ENCODE assay signal across 8 cellular contexts in genomic region chr3:152331018-152331541, GRCh38.
DNase-seq lines count a peak whose midpoint lies in the region; ATAC-seq and TF ChIP-seq lines count a peak whose summit lies in the region.

No MANE protein-coding gene starts in this region.

- H3K4me2 ChIP-seq in PC-9, result peak overlapping the region; percentile 34

- CTCF ChIA-PET in PC-9 (lab: Charles Lee), result no interaction called here
- CTCF ChIA-PET in naive thymus-derived CD4-positive, alpha-beta T cell (lab: Charles Lee), result no interaction called here

- no peaks in the 10 kb centered on the region for H3K9me3 ChIP-seq in CD4-positive, CD25-positive, alpha-beta regulatory T cell (ENCODE audit: control insufficient read depth in 2 of 2, low read length in 2 of 2)
- peaks cover 5% of the 10 kb centered on the region for H3K9me3 ChIP-seq in PC-9 (ENCODE audit: insufficient read depth, low read depth)
- no peaks in the 10 kb centered on the region for H3K9me3 ChIP-seq in naive thymus-derived CD4-positive, alpha-beta T cell (ENCODE audit: control insufficient read depth in 2 of 3, low read length in 3 of 3)

- peaks cover 83% of the 10 kb centered on the region for H3K79me2 ChIP-seq in PC-9 (ENCODE audit: low read depth)

- H3K9me3 Mint-ChIP-seq in CD4-positive, CD25-positive, alpha-beta regulatory T cell, result peaks cover 0 to 3% (median 0%) of the 10 kb centered on the region in 7 donors
- peaks cover 0 to 2% (median 0%) of the 10 kb centered on the region in 11 donors for H3K9me3 Mint-ChIP-seq in naive thymus-derived CD4-positive, alpha-beta T cell

- H3K27ac ChIP-seq in CD4-positive, CD25-positive, alpha-beta regulatory T cell (ENCODE audit: insufficient read depth, low read length, poor library complexity, severe bottlenecking), result no peak overlapping the region
- peak overlapping the region; percentile 77 for H3K27ac ChIP-seq in PC-9
- peak overlapping the region in 54 of 59 donors; percentile 4 to 86 (median 60) for H3K27ac ChIP-seq in dorsolateral prefrontal cortex
- H3K27ac ChIP-seq in naive thymus-derived CD4-positive, alpha-beta T cell (ENCODE audit: low read depth, low read length), result peak overlapping the region; percentile 30

- peaks cover 62 to 91% (median 76%) of the 10 kb centered on the region in 4 donors for H3K4me1 Mint-ChIP-seq in CD4-positive, CD25-positive, alpha-beta regulatory T cell
- H3K4me1 Mint-ChIP-seq in naive thymus-derived CD4-positive, alpha-beta T cell, result peaks cover 60 to 96% (median 93%) of the 10 kb centered on the region in 7 donors

- H3F3A ChIP-seq in PC-9 (ENCODE audit: insufficient read depth, low read depth), result peaks cover 50% of the 10 kb centered on the region

- no peaks in the 10 kb centered on the region for H3K9me2 ChIP-seq in PC-9 (ENCODE audit: insufficient read depth)

- POLR2A ChIA-PET in PC-9 (lab: Charles Lee; ENCODE audit: unreplicated experiment), result interaction anchor here (0.7 kb wide), 4 partner anchors 13 to 29 kb away, joined by 3 to 11 read pairs (median 4); no protein-coding TSS in a partner anchor
- POLR2A ChIA-PET in naive thymus-derived CD4-positive, alpha-beta T cell (lab: Charles Lee), result interaction anchor here (1.7 to 2.5 kb wide), 2 partner anchors 11 to 51 kb away, joined by 4 to 9 read pairs; no protein-coding TSS in a partner anchor

- H3K36me3 Mint-ChIP-seq in CD4-positive, CD25-positive, alpha-beta regulatory T cell, result peaks cover 28% of the 10 kb centered on the region
- H3K36me3 Mint-ChIP-seq in naive thymus-derived CD4-positive, alpha-beta T cell, result peaks cover 5 to 57% (median 30%) of the 10 kb centered on the region in 5 donors

- no peak overlapping the region for H2AFZ ChIP-seq in PC-9

- no peaks in the 10 kb centered on the region for H3K27me3 Mint-ChIP-seq in CD4-positive, CD25-positive, alpha-beta regulatory T cell
- H3K27me3 Mint-ChIP-seq in naive thymus-derived CD4-positive, alpha-beta T cell, result no peaks in the 10 kb centered on the region

- peak overlapping the region; percentile 42 to 74 (median 61) for H3K4me3 Mint-ChIP-seq in CD4-positive, CD25-positive, alpha-beta regulatory T cell
- H3K4me3 Mint-ChIP-seq in naive thymus-derived CD4-positive, alpha-beta T cell, result peak overlapping the region in 8 of 10 donors; percentile 33 to 79 (median 63)

- H3K27ac Mint-ChIP-seq in CD4-positive, CD25-positive, alpha-beta regulatory T cell, result peak overlapping the region; percentile 66 to 96 (median 68)
- H3K27ac Mint-ChIP-seq in naive thymus-derived CD4-positive, alpha-beta T cell, result peak overlapping the region in 8 of 9 donors; percentile 48 to 84 (median 72)

- intact Hi-C loops in PC-9 (cut with micrococcal nuclease; ENCODE audit: unreplicated experiment) (loop anchor here (1.0 to 10.0 kb wide), 5 partner anchors 24 to 308 kb away; no protein-coding TSS in a partner anchor), dorsolateral prefrontal cortex (cut with DNase I) (no loop called here)
- intact Hi-C loops in naive thymus-derived CD4-positive, alpha-beta T cell (cut with micrococcal nuclease), result no loop called here

- no peak for TF ChIP-seq CTCF in PC-9 (conservative IDR thresholded peaks at IDR 0.05)
- TF ChIP-seq CTCF in dorsolateral prefrontal cortex (IDR thresholded peaks at IDR 0.05 in 54 of 56, conservative IDR thresholded peaks at IDR 0.05 in 2 of 56; ENCODE audit: low read depth in 1 of 56, partially characterized antibody in 56 of 56), result no peak
- TF ChIP-seq CTCF in GM10266 (IDR thresholded peaks at IDR 0.05; ENCODE audit: control insufficient read depth, insufficient read depth, low read depth, missing control alignments), result no peak

- peaks cover 82% of the 10 kb centered on the region for H3K4me1 ChIP-seq in CD4-positive, CD25-positive, alpha-beta regulatory T cell (ENCODE audit: control insufficient read depth, insufficient read depth, low read length, poor library complexity, severe bottlenecking)
- peaks cover 52% of the 10 kb centered on the region for H3K4me1 ChIP-seq in PC-9 (replicated peaks; ENCODE audit: insufficient read depth)
- H3K4me1 ChIP-seq in naive thymus-derived CD4-positive, alpha-beta T cell (ENCODE audit: control insufficient read depth in 2 of 2, insufficient read depth in 2 of 2, low read length in 2 of 2), result peaks cover 50 to 67% of the 10 kb centered on the region in 2 donors

- H4K20me1 ChIP-seq in PC-9 (ENCODE audit: insufficient read depth), result no peaks in the 10 kb centered on the region

- BruUV-seq in PC-9 (replicated peaks; lab: Mats Ljungman, UMichigan), result no TSS peak

- no peak for ATAC-seq in CD4-positive, CD25-positive, alpha-beta regulatory T cell (ENCODE audit: low read depth in 2 of 2)
- ATAC-seq in naive thymus-derived CD4-positive, alpha-beta T cell, result peak; percentile 27
- ATAC-seq in HG03196 (IDR thresholded peaks at IDR 0.05; ENCODE audit: unreplicated experiment), result no peak

- no peak for DNase-seq in CD4-positive, CD25-positive, alpha-beta regulatory T cell
- peak; percentile 75 to 95 for DNase-seq in PC-9
- no peak for DNase-seq in dorsolateral prefrontal cortex
- DNase-seq in naive thymus-derived CD4-positive, alpha-beta T cell, result no peak
- DNase-seq in NCI-H2081 treated with DMSO at 0.1 percent for 48 hours (lab: John Stamatoyannopoulos, UW), result no peak
- DNase-seq in GM10266 (ENCODE audit: extremely low spot score), result no peak
- no peak for DNase-seq in DMS 273 (lab: John Stamatoyannopoulos, UW; ENCODE audit: unreplicated experiment)

- no peaks in the 10 kb centered on the region for H3K27me3 ChIP-seq in CD4-positive, CD25-positive, alpha-beta regulatory T cell (ENCODE audit: control insufficient read depth, insufficient read depth, low read length)
- H3K27me3 ChIP-seq in PC-9 (ENCODE audit: insufficient read depth, low read depth), result no peaks in the 10 kb centered on the region
- no peaks in the 10 kb centered on the region for H3K27me3 ChIP-seq in dorsolateral prefrontal cortex
- no peaks in the 10 kb centered on the region for H3K27me3 ChIP-seq in naive thymus-derived CD4-positive, alpha-beta T cell (ENCODE audit: control insufficient read depth in 2 of 2, insufficient read depth in 2 of 2, low read length in 2 of 2)

- H3K4me3 ChIP-seq in CD4-positive, CD25-positive, alpha-beta regulatory T cell (ENCODE audit: low read depth, low read length), result peak overlapping the region; percentile 52
- H3K4me3 ChIP-seq in PC-9 (no peak overlapping the region; the same call in 1 of the 2 replicates), dorsolateral prefrontal cortex (no peak overlapping the region)
- no peak overlapping the region for H3K4me3 ChIP-seq in naive thymus-derived CD4-positive, alpha-beta T cell (ENCODE audit: low read length)

- H3K36me3 ChIP-seq in CD4-positive, CD25-positive, alpha-beta regulatory T cell (ENCODE audit: control insufficient read depth, insufficient read depth, low read length), result peaks cover 15% of the 10 kb centered on the region
- H3K36me3 ChIP-seq in PC-9 (ENCODE audit: low read depth), result peaks cover 14% of the 10 kb centered on the region
- peaks cover 0 to 7% (median 0%) of the 10 kb centered on the region in 3 experiments for H3K36me3 ChIP-seq in naive thymus-derived CD4-positive, alpha-beta T cell (ENCODE audit: control insufficient read depth in 2 of 3, insufficient read depth in 3 of 3, low read length in 3 of 3)

Comparison
In these comparisons a context has a peak if more than half of its experiments do, and no peak if none do; other contexts are left out.
1. DNase-seq: peak in PC-9 (2 of 2); none in CD4-positive, CD25-positive, alpha-beta regulatory T cell (0 of 3), dorsolateral prefrontal cortex (0 of 10), naive thymus-derived CD4-positive, alpha-beta T cell (0 of 9), NCI-H2081 treated with DMSO at 0.1 percent for 48 hours (single experiment), GM10266 (single experiment) and DMS 273 (single experiment).